Comparison of ENCODE assay signal across 27 cellular contexts in genomic region chr12:30746190-30746589, GRCh38.
"Had no signal": no experiment of that assay in that cellular context is flagged by ENCODE, and none has a peak within 500 bp of the region (broad histone marks: within the 10 kb centered on the region; RNA-seq: fewer than 3 reads in every experiment).

No MANE protein-coding gene starts in this region.

- H3K9me3 Mint-ChIP-seq: activated naive CD4-positive, alpha-beta T cell treated with anti-CD3 and anti-CD28 coated beads, Interleukin-2, amount 50 U/mL, for 72 hours; activated naive CD8-positive, alpha-beta T cell treated with anti-CD3 and anti-CD28 coated beads, Interleukin-2, amount 50 U/mL, for 24 hours; activated T-cell treated with anti-CD3 and anti-CD28 coated beads, Interleukin-2, amount 50 U/mL, for 4 hours had no signal

- H3K27me3 ChIP-seq: Peyer's patch, SJCRH30 had no signal

- H3K9me2 ChIP-seq: SK-N-SH had no signal

- H3K9me3 ChIP-seq: Peyer's patch, SJCRH30, SK-N-SH had no signal

- DNase-seq: activated CD4-positive, alpha-beta T cell treated with anti-CD3 and anti-CD28 coated beads for 48 hours; activated CD4-positive, alpha-beta T cell treated with anti-CD3 and anti-CD28 coated beads, Interleukin-2, amount 50 U/mL, for 48 hours; activated CD4-positive, CD25-positive, alpha-beta regulatory T cell treated with anti-CD3 and anti-CD28 coated beads, Interleukin-2, amount 50 U/mL, for 72 hours; activated CD8-positive, alpha-beta memory T cell treated with anti-CD3 and anti-CD28 coated beads for 24 hours; activated effector memory CD4-positive, alpha-beta T cell treated with anti-CD3 and anti-CD28 coated beads, Interleukin-2, amount 50 U/mL, for 16 hours; activated naive CD4-positive, alpha-beta T cell treated with Interleukin-2 at 50 U/mL for 16 hours; activated naive CD8-positive, alpha-beta T cell treated with anti-CD3 and anti-CD28 coated beads, Interleukin-2, amount 50 U/mL, for 24 hours; activated T-cell treated with anti-CD3 and anti-CD28 coated beads, Interleukin-2, amount 50 U/mL, for 4 hours; amygdala; cerebellar nuclear complex; Kasumi-1; KBM-7; NCI-H1105 treated with DMSO at 0.1 percent for 48 hours; NCI-H146; NCI-H1930; NCI-H345; NCI-H510A; NCI-H526 treated with DMSO at 0.1 percent for 48 hours; Peyer's patch; Right ventricle myocardium superior; SJCRH30; SK-N-SH; T-helper 1 cell had no signal

- H3K27ac ChIP-seq: Peyer's patch, RWPE1, SJCRH30 had no signal

- H3K4me2 ChIP-seq: SK-N-SH had no signal

- FAIRE-seq: astrocyte had no signal

- H3K27ac Mint-ChIP-seq: activated naive CD4-positive, alpha-beta T cell treated with anti-CD3 and anti-CD28 coated beads, Interleukin-2, amount 50 U/mL, for 72 hours; activated naive CD8-positive, alpha-beta T cell treated with anti-CD3 and anti-CD28 coated beads, Interleukin-2, amount 50 U/mL, for 24 hours; brain had no signal

- H3K4me3 ChIP-seq: Peyer's patch, SJCRH30 had no signal

- H3K4me1 ChIP-seq: Peyer's patch, SJCRH30 had no signal

- H3K27me3 Mint-ChIP-seq: activated naive CD8-positive, alpha-beta T cell treated with anti-CD3 and anti-CD28 coated beads, Interleukin-2, amount 50 U/mL, for 24 hours; brain had no signal

- H3K4me3 Mint-ChIP-seq: activated naive CD8-positive, alpha-beta T cell treated with anti-CD3 and anti-CD28 coated beads, Interleukin-2, amount 50 U/mL, for 24 hours; activated T-cell treated with anti-CD3 and anti-CD28 coated beads, Interleukin-2, amount 50 U/mL, for 4 hours had no signal

- ATAC-seq: activated naive CD4-positive, alpha-beta T cell treated with anti-CD3 and anti-CD28 coated beads, Interleukin-2, amount 50 U/mL, for 72 hours; activated naive CD8-positive, alpha-beta T cell treated with anti-CD3 and anti-CD28 coated beads, Interleukin-2, amount 50 U/mL, for 24 hours; activated T-cell treated with anti-CD3 and anti-CD28 coated beads, Interleukin-2, amount 50 U/mL, for 4 hours had no signal
